25 cellular contexts compared by ENCODE assay signal in the genomic region with DNA sequence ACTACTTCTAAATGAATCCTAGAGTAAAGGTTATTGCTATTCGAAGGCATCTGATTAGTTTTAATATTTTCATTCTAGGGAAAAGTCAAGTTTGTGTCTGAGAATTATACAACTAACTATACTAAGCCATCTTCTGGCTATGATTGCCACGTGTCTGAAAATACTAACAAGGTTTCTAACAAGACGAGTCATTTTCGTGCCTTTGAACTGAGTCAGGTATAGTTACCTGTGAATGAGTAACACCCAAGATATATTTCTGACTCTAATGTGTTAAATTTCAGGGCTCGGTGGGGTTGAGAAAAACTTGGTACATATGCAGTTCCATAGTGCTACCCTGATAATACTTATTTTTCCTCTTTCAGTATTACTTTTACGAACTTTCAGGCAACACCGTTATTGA. TPM values are rescaled to one million over a fixed set of nuclear protein-coding genes. Genes with fewer than 3 reads are reported as not detected.
DNase-seq lines count a peak whose midpoint lies in the region; FAIRE-seq and TF ChIP-seq lines count a peak whose summit lies in the region.
"Had no signal": no experiment of that assay in that cellular context is flagged by ENCODE, and none has a peak within 500 bp of the region (broad histone marks: within the 10 kb centered on the region; RNA-seq: fewer than 3 reads in every experiment).

No MANE protein-coding gene starts in this region.

- H3K27me3 Mint-ChIP-seq in MCF 10A (ENCODE audit: insufficient read depth, unreplicated experiment) = no peaks in the 10 kb centered on the region

- H3K4me1 ChIP-seq in breast epithelium = no peaks in the 10 kb centered on the region
- H3K4me1 ChIP-seq: BE2C had no signal

- H3K4me3 Mint-ChIP-seq in MCF 10A (ENCODE audit: unreplicated experiment) = no peak overlapping the region
- H3K4me3 Mint-ChIP-seq: CD14-positive monocyte had no signal

- peaks cover 27% of the 10 kb centered on the region for H3K36me3 Mint-ChIP-seq in MCF 10A (ENCODE audit: insufficient read depth, unreplicated experiment)

- no peak for FAIRE-seq in bronchial epithelial cell (lab: Jason Lieb, UNC)
- FAIRE-seq: GM12892, HTR-8/SVneo, K562 had no signal

- TF ChIP-seq CTCF in MCF 10A (IDR thresholded peaks at IDR 0.05; ENCODE audit: unreplicated experiment) (no peak), breast epithelium (IDR thresholded peaks at IDR 0.05) (no peak), bronchial epithelial cell (IDR thresholded peaks at IDR 0.05; ENCODE audit: insufficient read depth, low read length, severe bottlenecking) (no peak), kidney epithelial cell (IDR thresholded peaks at IDR 0.05; ENCODE audit: insufficient read depth, low read length, poor library complexity, severe bottlenecking) (no peak), GM13976 (IDR thresholded peaks at IDR 0.05; ENCODE audit: borderline replicate concordance, control extremely low read depth, extremely low read depth, insufficient read depth, missing control alignments) (no peak)

- POLR2A ChIA-PET in MCF 10A (lab: Yijun Ruan, JAX) = no interaction called here

- no peak overlapping the region for H3K27ac ChIP-seq in breast epithelium
- H3K27ac ChIP-seq: GM23248, SK-N-MC had no signal

- H3K27ac Mint-ChIP-seq in MCF 10A (ENCODE audit: low read depth, unreplicated experiment) = no peak overlapping the region
- H3K27ac Mint-ChIP-seq: CD14-positive monocyte had no signal

- DNase-seq in MCF 10A (ENCODE audit: unreplicated experiment) = peak; percentile 38
- no peak for DNase-seq in breast epithelium (ENCODE audit: low spot score in 2 of 2)
- DNase-seq in bronchial epithelial cell (ENCODE audit: low read depth) = peak; percentile 88
- peak; percentile 7 for DNase-seq in kidney epithelial cell (ENCODE audit: low read depth)
- no peak for DNase-seq in NCI-H2029 treated with DMSO at 0.1 percent for 48 hours (lab: John Stamatoyannopoulos, UW)
- no peak for DNase-seq in GM13976 (ENCODE audit: low spot score)
- no peak for DNase-seq in SKM-1 (lab: John Stamatoyannopoulos, UW; ENCODE audit: unreplicated experiment)
- DNase-seq: 8988T, ACHN, BE2C, Calu3, DMS153, DND-41, H7, Kasumi-1, NCI-H2029, NCI-H2227 treated with DMSO at 0.1 percent for 48 hours, NCI-H526 treated with DMSO at 0.1 percent for 48 hours, SIG-M5 had no signal

- no peak for TF ChIP-seq POLR2A in breast epithelium (IDR thresholded peaks at IDR 0.05)

- intact Hi-C loops in MCF 10A (cut with micrococcal nuclease) = no loop called here
- intact Hi-C loops in breast epithelium (cut with DNase I; ENCODE audit: low total_unique reads) = no loop called here

- no peaks in the 10 kb centered on the region for H3K27me3 ChIP-seq in breast epithelium
- no peaks in the 10 kb centered on the region for H3K27me3 ChIP-seq in bronchial epithelial cell (ENCODE audit: control insufficient read depth, insufficient read depth, low read length)
- no peaks in the 10 kb centered on the region for H3K27me3 ChIP-seq in kidney epithelial cell (ENCODE audit: control insufficient read depth, insufficient read depth, low read length)
- H3K27me3 ChIP-seq: BE2C had no signal

- H3K4me1 Mint-ChIP-seq in MCF 10A (ENCODE audit: insufficient read depth, unreplicated experiment) = peaks cover 5% of the 10 kb centered on the region

- CTCF ChIA-PET in MCF 10A (lab: Yijun Ruan, JAX) = interaction anchor here (0.8 kb wide), 1 partner anchor 12 kb away, joined by 4 read pairs; no protein-coding TSS in a partner anchor

- H3K4me3 ChIP-seq in breast epithelium = no peak overlapping the region
- no peak overlapping the region for H3K4me3 ChIP-seq in bronchial epithelial cell (ENCODE audit: low read depth, low read length)
- no peak overlapping the region for H3K4me3 ChIP-seq in kidney epithelial cell (ENCODE audit: low read depth, low read length)
- H3K4me3 ChIP-seq: GM23248, K562, SK-N-MC had no signal

- no peaks in the 10 kb centered on the region for H3K9me3 ChIP-seq in breast epithelium
- H3K9me3 ChIP-seq: BE2C had no signal

- in situ Hi-C loops in GM13976 (cut with MboI; ENCODE audit: low sequenced_read_pairs, unreplicated experiment) = no loop called here

- BruUV-seq in MCF 10A (replicated peaks; lab: Mats Ljungman, UMichigan) = no TSS peak

- H3K9me3 Mint-ChIP-seq in MCF 10A (ENCODE audit: unreplicated experiment) = no peaks in the 10 kb centered on the region
- H3K9me3 Mint-ChIP-seq: CD14-positive monocyte had no signal

- H3K36me3 ChIP-seq in breast epithelium (no peaks in the 10 kb centered on the region), bronchial epithelial cell (ENCODE audit: control insufficient read depth, insufficient read depth, low read length) (no peaks in the 10 kb centered on the region), kidney epithelial cell (ENCODE audit: control insufficient read depth, insufficient read depth, low read length) (no peaks in the 10 kb centered on the region)

RNA-seq across cellular contexts. Expression of a gene that starts 35.5 kb away (rescaled TPM):
- 93.4 and 123 TPM in 2 replicates for total RNA-seq in MCF 10A (2022)
- total RNA-seq in breast epithelium = 100 to 1,000 TPM in 1 of 3 donors, 10 to 100 TPM in 2; 80.5 to 115 (median 98.6) TPM
- total RNA-seq in bronchial epithelial cell = 52.1 and 54.8 TPM in 2 replicates
- 60.1 and 66.8 TPM in 2 replicates for total RNA-seq in kidney epithelial cell

RNA-seq across cellular contexts. Expression of a gene that starts 53.8 kb away (rescaled TPM):
- total RNA-seq in MCF 10A (2022) (16.3 and 20.7 TPM in 2 replicates), breast epithelium (10 to 100 TPM; 37.9 to 61.8 (median 42.9) TPM), bronchial epithelial cell (14.5 TPM in 2 replicates), kidney epithelial cell (17.3 and 22.4 TPM in 2 replicates)

Comparison
In these comparisons a context has a peak if more than half of its experiments do, and no peak if none do; other contexts are left out.
1. DNase-seq: peak in MCF 10A (single experiment), bronchial epithelial cell (single experiment) and kidney epithelial cell (single experiment); none in breast epithelium (0 of 2), NCI-H2029 treated with DMSO at 0.1 percent for 48 hours (single experiment), GM13976 (single experiment) and SKM-1 (single experiment).